ENCODE assay signal across 20 cellular contexts in genomic region chr9:32875748-32876147, GRCh38.
DNase-seq lines count a peak whose midpoint lies in the region; ATAC-seq, FAIRE-seq and TF ChIP-seq lines count a peak whose summit lies in the region.
"Had no signal": no experiment of that assay in that cellular context is flagged by ENCODE, and none has a peak within 500 bp of the region (broad histone marks: within the 10 kb centered on the region; RNA-seq: fewer than 3 reads in every experiment).

No MANE protein-coding gene starts in this region.

- 3% methylated on average over 3 of the region's 3 CpGs for WGBS in K562 (ENCODE audit: insufficient coverage, low coverage, missing lambda C conversion rate)
- WGBS in psoas muscle, 3 donors = 23 to 26% (median 23%) methylated on average over 3 of the region's 3 CpGs

- no peak for TF ChIP-seq POLR2A in K562 (conservative IDR thresholded peaks at IDR 0.05)

- no peak for TF ChIP-seq EP300 in K562 (IDR thresholded peaks at IDR 0.05; ENCODE audit: low read length)

- ATAC-seq in K562 = no peak
- ATAC-seq in psoas muscle = no peak
- ATAC-seq: GM23338 had no signal

- FAIRE-seq in K562 (lab: Jason Lieb, UNC) = no peak
- FAIRE-seq: GM12891, GM18507, H54 had no signal

- TF ChIP-seq RAD21 in K562 (CRISPR knock-in tag; conservative IDR thresholded peaks at IDR 0.05 in 1 of 2, IDR thresholded peaks at IDR 0.05 in 1 of 2) = no peak

- DNase-seq in DMS53 (lab: John Stamatoyannopoulos, UW) (peak; percentile 24), DMS53 treated with DMSO at 0.1 percent for 48 hours (lab: John Stamatoyannopoulos, UW; ENCODE audit: unreplicated experiment) (no peak), K562 (ENCODE audit: extremely low read depth in 1 of 4, low spot score in 3 of 4) (no peak), psoas muscle (no peak), amniotic stem cell (lab: John Stamatoyannopoulos, UW) (no peak), NCI-H2227 (lab: John Stamatoyannopoulos, UW; ENCODE audit: unreplicated experiment) (no peak), Kasumi-1 (lab: John Stamatoyannopoulos, UW) (no peak)
- DNase-seq: CD4-positive, alpha-beta memory T cell; DMS153; DND-41; EL; HCEC 1CT; KBM-7 had no signal

- TF ChIP-seq CTCF in K562 (IDR thresholded peaks at IDR 0.05 in 2 of 3, conservative IDR thresholded peaks at IDR 0.05 in 1 of 3; ENCODE audit: insufficient read depth in 2 of 3, low read depth in 1 of 3, low read length in 3 of 3) = no peak
- no peak for TF ChIP-seq CTCF in psoas muscle (IDR thresholded peaks at IDR 0.05)

- H3K36me3 ChIP-seq in K562 (ENCODE audit: control insufficient read depth, insufficient read depth, low read length) = no peaks in the 10 kb centered on the region
- no peaks in the 10 kb centered on the region for H3K36me3 ChIP-seq in psoas muscle (ENCODE audit: insufficient read depth in 1 of 2, low read depth in 1 of 2)
- H3K36me3 ChIP-seq: BLaER1 had no signal

- H4K20me1 ChIP-seq in K562 (replicated peaks; ENCODE audit: control insufficient read depth, insufficient read depth, low read length) = no peaks in the 10 kb centered on the region
- H4K20me1 ChIP-seq: BLaER1 had no signal

- H3K4me3 ChIP-seq in K562 (no peak overlapping the region), psoas muscle (no peak overlapping the region)
- H3K4me3 ChIP-seq: BLaER1, GM23338 had no signal

- intact Hi-C loops in K562 (cut with micrococcal nuclease) = no loop called here
- intact Hi-C loops in psoas muscle (cut with DNase I) = loop anchor here in 1 of 2 donors (10.0 kb wide), 1 partner anchor 89 kb away; no protein-coding TSS in a partner anchor

- no peak overlapping the region for H3K4me2 ChIP-seq in K562 (ENCODE audit: insufficient read depth, low read length)
- H3K4me2 ChIP-seq: BLaER1, GM23338 had no signal

- H3K4me1 ChIP-seq in K562 (replicated peaks in 1 of 2; ENCODE audit: control insufficient read depth in 2 of 2, insufficient read depth in 2 of 2, low read length in 2 of 2) = no peaks in the 10 kb centered on the region; a peak in 2 of 5 replicates
- peaks cover 20% of the 10 kb centered on the region for H3K4me1 ChIP-seq in psoas muscle

- H3K9ac ChIP-seq in K562 (ENCODE audit: insufficient read depth in 1 of 2, low read depth in 2 of 2, low read length in 2 of 2) = no peak overlapping the region
- H3K9ac ChIP-seq: BLaER1 had no signal

- H3K27me3 ChIP-seq in K562 (ENCODE audit: control insufficient read depth in 2 of 2, insufficient read depth in 2 of 2, low read length in 2 of 2) (no peaks in the 10 kb centered on the region), psoas muscle (ENCODE audit: insufficient read depth in 3 of 3, low read length in 2 of 3) (no peaks in the 10 kb centered on the region)
- H3K27me3 ChIP-seq: BLaER1 had no signal

- H3K9me3 ChIP-seq in K562 (replicated peaks; ENCODE audit: control insufficient read depth, insufficient read depth, low read depth, low read length) = no peaks in the 10 kb centered on the region
- no peaks in the 10 kb centered on the region for H3K9me3 ChIP-seq in psoas muscle
- H3K9me3 ChIP-seq: BLaER1 had no signal

- no peaks in the 10 kb centered on the region for H3K79me2 ChIP-seq in K562 (ENCODE audit: control insufficient read depth, insufficient read depth, low read length)

- in situ Hi-C loops in K562 (cut with MboI) = no loop called here

- CTCF ChIA-PET in K562 (lab: Yijun Ruan, JAX; ENCODE audit: low intra/inter-chr PET ratio) = no interaction called here

- H3K9me1 ChIP-seq in K562 (ENCODE audit: control insufficient read depth, insufficient read depth, low read length) = no peaks in the 10 kb centered on the region

- H3K27ac ChIP-seq in K562 (ENCODE audit: extremely low read depth, low read depth, low read length) (no peak overlapping the region), psoas muscle (peak overlapping the region; percentile 46)
- H3K27ac ChIP-seq: 22Rv1, BLaER1, HL-60 had no signal

- POLR2A ChIA-PET in K562 (lab: Yijun Ruan, JAX) = interaction anchor here (0.6 to 1.1 kb wide), 2 partner anchors 12 to 48 kb away, joined by 3 to 4 read pairs; no protein-coding TSS in a partner anchor

- no TSS peak for BruUV-seq in K562 (replicated peaks; lab: Mats Ljungman, UMichigan)

- peak overlapping the region; percentile 24; the same call in 1 of the 2 replicates for H2AFZ ChIP-seq in K562 (ENCODE audit: low read depth, low read length)
- H2AFZ ChIP-seq: GM23338 had no signal

TF ChIP-seq in K562, 482 proteins besides CTCF, POLR2A, EP300 and RAD21:
- TF ChIP-seq XRCC4 (IDR thresholded peaks at IDR 0.05; ENCODE audit: extremely low read depth, insufficient read depth, insufficient read length) (no peak), U2AF1 (optimal IDR thresholded peaks at IDR 0.05; ENCODE audit: low read depth, low read length) (no peak), CREB5 (CRISPR knock-in tag; IDR thresholded peaks at IDR 0.05) (no peak), HDAC8 (tag; IDR thresholded peaks at IDR 0.05) (no peak), IFI16 (CRISPR knock-in tag; IDR thresholded peaks at IDR 0.05) (no peak), ZKSCAN3 (CRISPR knock-in tag; IDR thresholded peaks at IDR 0.05) (no peak), KLF10 (CRISPR knock-in tag; IDR thresholded peaks at IDR 0.05) (no peak), COPS2 (conservative IDR thresholded peaks at IDR 0.05) (no peak), FOXJ2 (tag; IDR thresholded peaks at IDR 0.05) (no peak), ZNF561 (CRISPR knock-in tag; conservative IDR thresholded peaks at IDR 0.05) (no peak), HDAC6 (IDR thresholded peaks at IDR 0.05; ENCODE audit: low read depth, low read length) (no peak), MYC (IDR thresholded peaks at IDR 0.05; ENCODE audit: low read depth, low read length) (no peak), MYC (CRISPR knock-in tag; IDR thresholded peaks at IDR 0.05; ENCODE audit: borderline replicate concordance, low read depth) (no peak)
- TF ChIP-seq, protein P1, sequence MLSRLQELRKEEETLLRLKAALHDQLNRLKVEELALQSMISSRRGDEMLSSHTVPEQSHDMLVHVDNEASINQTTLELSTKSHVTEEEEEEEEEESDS (CRISPR knock-in tag; IDR thresholded peaks at IDR 0.05) = no peak
- TF ChIP-seq, protein P2, sequence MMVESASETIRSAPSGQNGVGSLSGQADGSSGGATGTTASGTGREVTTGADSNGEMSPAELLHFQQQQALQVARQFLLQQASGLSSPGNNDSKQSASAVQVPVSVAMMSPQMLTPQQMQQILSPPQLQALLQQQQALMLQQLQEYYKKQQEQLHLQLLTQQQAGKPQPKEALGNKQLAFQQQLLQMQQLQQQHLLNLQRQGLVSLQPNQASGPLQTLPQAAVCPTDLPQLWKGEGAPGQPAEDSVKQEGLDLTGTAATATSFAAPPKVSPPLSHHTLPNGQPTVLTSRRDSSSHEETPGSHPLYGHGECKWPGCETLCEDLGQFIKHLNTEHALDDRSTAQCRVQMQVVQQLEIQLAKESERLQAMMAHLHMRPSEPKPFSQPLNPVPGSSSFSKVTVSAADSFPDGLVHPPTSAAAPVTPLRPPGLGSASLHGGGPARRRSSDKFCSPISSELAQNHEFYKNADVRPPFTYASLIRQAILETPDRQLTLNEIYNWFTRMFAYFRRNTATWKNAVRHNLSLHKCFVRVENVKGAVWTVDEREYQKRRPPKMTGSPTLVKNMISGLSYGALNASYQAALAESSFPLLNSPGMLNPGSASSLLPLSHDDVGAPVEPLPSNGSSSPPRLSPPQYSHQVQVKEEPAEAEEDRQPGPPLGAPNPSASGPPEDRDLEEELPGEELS (CRISPR knock-in tag; IDR thresholded peaks at IDR 0.05; ENCODE audit: borderline replicate concordance) = no peak
